In genomic region chr11:86972734-86973133, GRCh38 we compare ENCODE assay signal across 8 cellular contexts.
"Had no signal": no experiment of that assay in that cellular context is flagged by ENCODE, and none has a peak within 500 bp of the region (broad histone marks: within the 10 kb centered on the region; RNA-seq: fewer than 3 reads in every experiment).

No MANE protein-coding gene starts in this region.

- FAIRE-seq: G401.6, GM12878, GM12891, GM12892, GM18507, GM19239 had no signal

- H3K4me3 ChIP-seq: GM12878 had no signal

- DNase-seq: GDM1, GF-D8 had no signal

- ATAC-seq: GM12878 had no signal
